ENCODE assay signal across 11 cellular contexts in the genomic region with DNA sequence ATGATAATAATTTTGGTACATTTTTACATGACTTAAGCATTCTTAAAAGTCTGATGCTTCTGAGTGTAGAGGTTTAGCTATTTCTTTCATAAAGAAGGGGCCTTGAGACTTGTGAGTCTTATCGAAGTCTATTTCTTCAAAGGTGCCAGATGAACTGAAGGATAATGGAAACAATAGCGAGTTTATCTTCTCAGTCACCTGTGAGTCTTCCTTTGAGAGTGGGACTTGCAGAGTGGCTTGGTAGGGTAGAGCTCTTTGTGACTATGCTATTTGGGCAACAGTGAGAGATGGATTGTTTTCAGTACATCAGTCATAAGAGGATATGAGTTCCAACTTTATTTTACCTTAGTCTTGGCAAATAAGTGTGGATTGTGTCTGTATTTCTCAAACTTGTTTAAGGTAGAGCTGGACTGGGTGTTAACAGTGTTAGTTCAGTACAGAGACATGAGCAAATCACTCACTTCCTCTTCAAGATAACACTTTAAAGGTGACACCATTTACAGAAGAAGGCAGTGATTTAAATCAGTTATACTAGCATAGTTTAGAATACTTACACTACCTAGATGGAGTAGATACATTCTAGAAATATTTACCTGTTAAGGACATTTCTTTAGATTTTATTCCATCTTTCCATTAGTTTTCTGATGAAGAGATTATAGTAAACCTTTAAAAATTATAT. TPM values are rescaled to one million over a fixed set of nuclear protein-coding genes. Genes with fewer than 3 reads are reported as not detected.
DNase-seq lines count a peak whose midpoint lies in the region; ATAC-seq and TF ChIP-seq lines count a peak whose summit lies in the region.
"Had no signal": no experiment of that assay in that cellular context is flagged by ENCODE, and none has a peak within 500 bp of the region (broad histone marks: within the 10 kb centered on the region; RNA-seq: fewer than 3 reads in every experiment).

No MANE protein-coding gene starts in this region.

- peaks cover 0 to 12% (median 0%) of the 10 kb centered on the region in 9 donors for H3K36me3 ChIP-seq in heart left ventricle
- H3K36me3 ChIP-seq in Loucy (ENCODE audit: insufficient read depth, low read length), result no peaks in the 10 kb centered on the region

- no peaks in the 10 kb centered on the region for H3K27me3 Mint-ChIP-seq in central memory CD8-positive, alpha-beta T cell

- no peak for ATAC-seq in heart left ventricle
- no peak for ATAC-seq in left cardiac atrium
- no peak for ATAC-seq in central memory CD8-positive, alpha-beta T cell (replicated peaks; ENCODE audit: extremely low read depth, poor library complexity, severe bottlenecking)
- ATAC-seq in stimulated activated effector memory CD8-positive, alpha-beta T cell treated with anti-CD3 and anti-CD28 coated beads, Interleukin-12 subunit alpha, Interleukin-12 subunit beta, amount 100 ng/mL, for 72 hours, result no peak
- no peak for ATAC-seq in HG03521 (IDR thresholded peaks at IDR 0.05; ENCODE audit: unreplicated experiment)
- ATAC-seq: activated CD8-positive, alpha-beta T cell treated with anti-CD3 and anti-CD28 coated beads, Interleukin-2, amount 10 ng/mL, durations not matched to agents 7 days and 5 days had no signal

- H3K4me3 Mint-ChIP-seq in central memory CD8-positive, alpha-beta T cell, result peak overlapping the region; percentile 82
- peak overlapping the region; percentile 80 for H3K4me3 Mint-ChIP-seq in stimulated activated effector memory CD8-positive, alpha-beta T cell treated with anti-CD3 and anti-CD28 coated beads, Interleukin-12 subunit alpha, Interleukin-12 subunit beta, amount 100 ng/mL, for 72 hours
- H3K4me3 Mint-ChIP-seq: activated CD8-positive, alpha-beta T cell treated with anti-CD3 and anti-CD28 coated beads, Interleukin-2, amount 10 ng/mL, durations not matched to agents 7 days and 5 days had no signal

- H3K9me3 ChIP-seq in heart left ventricle (no peaks in the 10 kb centered on the region), Loucy (ENCODE audit: insufficient read depth, low read depth, low read length) (no peaks in the 10 kb centered on the region)

- intact Hi-C loops in heart left ventricle (cut with DNase I) (loop anchor here in 7 of 10 donors (5.0 to 10.0 kb wide), 8 partner anchors 39 to 121 kb away; no protein-coding TSS in a partner anchor), left cardiac atrium (cut with DNase I) (loop anchor here in 1 of 2 donors (10.0 kb wide), 2 partner anchors 49 to 91 kb away; no protein-coding TSS in a partner anchor), posterior vena cava (cut with DNase I) (no loop called here)

- H3K9me2 ChIP-seq in Loucy (replicated peaks; ENCODE audit: low read depth, low read length), result no peaks in the 10 kb centered on the region

- peaks cover 0 to 57% (median 37%) of the 10 kb centered on the region in 12 donors for H3K4me1 ChIP-seq in heart left ventricle
- H3K4me1 ChIP-seq in Loucy (ENCODE audit: insufficient read depth, low read length, poor library complexity, severe bottlenecking), result peaks cover 36% of the 10 kb centered on the region

- H3K79me2 ChIP-seq in Loucy (ENCODE audit: insufficient read depth, low read length), result peaks cover 33% of the 10 kb centered on the region

- WGBS in heart left ventricle, 4 donors, result 44 to 61% (median 53%) methylated on average over 2 of the region's 2 CpGs

- H2AFZ ChIP-seq in Loucy (ENCODE audit: low read length), result no peak overlapping the region

- DNase-seq in heart left ventricle (no peak), left cardiac atrium (no peak), NCI-H2227 (lab: John Stamatoyannopoulos, UW; ENCODE audit: unreplicated experiment) (no peak), posterior vena cava (ENCODE audit: low spot score) (no peak)
- no peak for DNase-seq in central memory CD8-positive, alpha-beta T cell (ENCODE audit: low spot score in 2 of 2)
- no peak for DNase-seq in stimulated activated effector memory CD8-positive, alpha-beta T cell treated with anti-CD3 and anti-CD28 coated beads, Interleukin-12 subunit alpha, Interleukin-12 subunit beta, amount 100 ng/mL, for 72 hours (ENCODE audit: low spot score in 2 of 2)
- DNase-seq: activated CD8-positive, alpha-beta T cell treated with anti-CD3 and anti-CD28 coated beads, Interleukin-2, amount 10 ng/mL, durations not matched to agents 7 days and 5 days; foreskin melanocyte; nucleus accumbens had no signal

- H3K4me3 ChIP-seq in heart left ventricle, result peak overlapping the region in 8 of 12 donors; percentile 81 to 98 (median 90)
- no peak overlapping the region for H3K4me3 ChIP-seq in Loucy (ENCODE audit: low read length, poor library complexity, severe bottlenecking)

- peaks cover 25% of the 10 kb centered on the region for H3K36me3 Mint-ChIP-seq in central memory CD8-positive, alpha-beta T cell (ENCODE audit: insufficient read depth)
- peaks cover 28% of the 10 kb centered on the region for H3K36me3 Mint-ChIP-seq in stimulated activated effector memory CD8-positive, alpha-beta T cell treated with anti-CD3 and anti-CD28 coated beads, Interleukin-12 subunit alpha, Interleukin-12 subunit beta, amount 100 ng/mL, for 72 hours

- peak overlapping the region in 11 of 12 donors; percentile 13 to 98 (median 94) for H3K27ac ChIP-seq in heart left ventricle

- no peak overlapping the region for H3K27ac Mint-ChIP-seq in central memory CD8-positive, alpha-beta T cell (ENCODE audit: low read depth)
- H3K27ac Mint-ChIP-seq in stimulated activated effector memory CD8-positive, alpha-beta T cell treated with anti-CD3 and anti-CD28 coated beads, Interleukin-12 subunit alpha, Interleukin-12 subunit beta, amount 100 ng/mL, for 72 hours, result no peak overlapping the region
- H3K27ac Mint-ChIP-seq: activated CD8-positive, alpha-beta T cell treated with anti-CD3 and anti-CD28 coated beads, Interleukin-2, amount 10 ng/mL, durations not matched to agents 7 days and 5 days had no signal

- no peak for TF ChIP-seq POLR2A in heart left ventricle (IDR thresholded peaks at IDR 0.05)

- H3K9ac ChIP-seq in Loucy (ENCODE audit: low read depth, low read length, poor library complexity, severe bottlenecking), result no peak overlapping the region

- peaks cover 34% of the 10 kb centered on the region for H4K20me1 ChIP-seq in Loucy (ENCODE audit: insufficient read depth, low read length, poor library complexity, severe bottlenecking)

- H3K4me1 Mint-ChIP-seq in central memory CD8-positive, alpha-beta T cell, result peaks cover 49% of the 10 kb centered on the region
- H3K4me1 Mint-ChIP-seq in stimulated activated effector memory CD8-positive, alpha-beta T cell treated with anti-CD3 and anti-CD28 coated beads, Interleukin-12 subunit alpha, Interleukin-12 subunit beta, amount 100 ng/mL, for 72 hours, result peaks cover 49% of the 10 kb centered on the region

- no peaks in the 10 kb centered on the region for H3K27me3 ChIP-seq in heart left ventricle
- H3K27me3 ChIP-seq in Loucy (ENCODE audit: insufficient read depth, low read length, poor library complexity, severe bottlenecking), result no peaks in the 10 kb centered on the region

- H3K9me3 Mint-ChIP-seq in central memory CD8-positive, alpha-beta T cell, result no peaks in the 10 kb centered on the region
- H3K9me3 Mint-ChIP-seq in stimulated activated effector memory CD8-positive, alpha-beta T cell treated with anti-CD3 and anti-CD28 coated beads, Interleukin-12 subunit alpha, Interleukin-12 subunit beta, amount 100 ng/mL, for 72 hours, result no peaks in the 10 kb centered on the region

- TF ChIP-seq CTCF in heart left ventricle (IDR thresholded peaks at IDR 0.05), result no peak
- TF ChIP-seq CTCF in Loucy (conservative IDR thresholded peaks at IDR 0.05; ENCODE audit: low read length), result no peak

- H3F3A ChIP-seq in Loucy (ENCODE audit: low read depth), result no peaks in the 10 kb centered on the region

- peak overlapping the region; percentile 86 for H3K4me2 ChIP-seq in Loucy (ENCODE audit: low read depth, low read length, poor library complexity, severe bottlenecking)

RNA-seq across cellular contexts. Expression of a gene that starts 3.2 kb away (rescaled TPM):
- total RNA-seq in heart left ventricle, result 100 to 1,000 TPM; 259 to 598 (median 357) TPM
- polyA plus RNA-seq in heart left ventricle, result 100 to 1,000 TPM; 124 to 169 TPM
- 100 to 1,000 TPM; 217 to 302 TPM for total RNA-seq in left cardiac atrium
- total RNA-seq in posterior vena cava, result 100 to 1,000 TPM; 214 TPM

Comparison
In these comparisons a context has a peak if more than half of its experiments do, and no peak if none do; other contexts are left out.
1. intact Hi-C loops: an anchor here in heart left ventricle (5.0 to 10.0 kb wide); none called in posterior vena cava.